Comparison of ENCODE assay signal across 1 cellular context in the genomic region with DNA sequence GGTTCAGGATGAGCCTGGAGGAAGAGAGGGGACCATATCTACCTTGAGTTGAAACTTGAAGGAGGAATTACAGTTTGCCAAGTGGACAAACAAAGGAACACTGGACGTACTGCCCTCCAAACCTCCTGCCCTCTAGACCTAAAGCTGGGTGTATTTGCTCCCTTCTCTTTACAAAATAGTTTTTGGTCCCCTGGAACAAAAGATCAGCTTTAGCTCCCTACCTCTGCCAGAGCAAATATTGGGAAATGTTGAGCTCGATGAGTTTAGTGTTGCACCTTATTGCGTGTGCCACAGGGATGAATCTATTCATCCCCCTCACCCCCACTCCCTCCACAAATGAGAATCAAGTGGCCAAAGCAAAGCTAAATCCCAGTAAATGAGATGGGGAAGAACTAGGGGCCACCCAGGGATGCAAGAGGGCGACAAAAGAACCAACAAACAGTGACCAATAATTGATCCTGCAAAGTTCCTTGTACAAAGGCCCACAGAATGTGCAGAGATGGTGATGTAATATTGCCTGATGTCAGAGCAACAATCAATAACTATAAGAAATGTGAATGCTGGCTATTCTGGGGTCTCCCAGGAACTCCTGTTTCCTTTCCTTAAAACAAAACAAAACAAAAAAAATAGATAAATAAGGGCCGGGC.
TF ChIP-seq lines count a peak whose summit lies in the region.

No MANE protein-coding gene starts in this region.

TF ChIP-seq in HepG2, 621 proteins besides CTCF, POLR2A, EP300 and RAD21 (continued from another document and continues in another):
- peak; percentile 82; the same call in 1 of the 2 replicates for TF ChIP-seq ARID5B (CRISPR knock-in tag; IDR thresholded peaks at IDR 0.05)
- TF ChIP-seq CREM (IDR thresholded peaks at IDR 0.05), result peak; percentile 77; the same call in 1 of the 2 replicates
- TF ChIP-seq CREM (CRISPR knock-in tag; IDR thresholded peaks at IDR 0.05), result no peak
- TF ChIP-seq ZKSCAN1 (IDR thresholded peaks at IDR 0.05; ENCODE audit: low read length), result no peak
- TF ChIP-seq ZNF350 (CRISPR knock-in tag; IDR thresholded peaks at IDR 0.05; ENCODE audit: borderline replicate concordance, low read depth), result peak; percentile 20; the same call in 1 of the 2 replicates
- 0 out of 2 replicates have a peak, but pooled peaks have one; percentile 47 for TF ChIP-seq PRDM10 (CRISPR knock-in tag; IDR thresholded peaks at IDR 0.05; ENCODE audit: low read depth)
- peak; percentile 73; the same call in 1 of the 2 replicates for TF ChIP-seq HMGXB3 (CRISPR knock-in tag; IDR thresholded peaks at IDR 0.05; ENCODE audit: borderline replicate concordance)
- peak; percentile 72 for TF ChIP-seq HMG20B (CRISPR knock-in tag; conservative IDR thresholded peaks at IDR 0.05)
- TF ChIP-seq REPIN1 (CRISPR knock-in tag; IDR thresholded peaks at IDR 0.05; ENCODE audit: borderline replicate concordance, low read depth), result peak; percentile 76; the same call in 1 of the 2 replicates
- TF ChIP-seq HES4 (CRISPR knock-in tag; IDR thresholded peaks at IDR 0.05; ENCODE audit: borderline replicate concordance), result no peak
- TF ChIP-seq ZKSCAN8 (CRISPR knock-in tag; IDR thresholded peaks at IDR 0.05; ENCODE audit: borderline replicate concordance), result peak; percentile 90; the same call in 1 of the 2 replicates
- peak; percentile 55; the same call in 1 of the 2 replicates for TF ChIP-seq SRY (CRISPR knock-in tag; IDR thresholded peaks at IDR 0.05)
- TF ChIP-seq AGO2 (optimal IDR thresholded peaks at IDR 0.05; ENCODE audit: low read depth, low read length), result no peak
- TF ChIP-seq DRAP1 (CRISPR knock-in tag; IDR thresholded peaks at IDR 0.05), result peak; percentile 8; the same call in 1 of the 2 replicates
- TF ChIP-seq ZSCAN31 (CRISPR knock-in tag; IDR thresholded peaks at IDR 0.05; ENCODE audit: low read depth), result peak; percentile 40; the same call in 1 of the 2 replicates
- peak; percentile 86; the same call in 1 of the 2 replicates for TF ChIP-seq ZFP36L1 (CRISPR knock-in tag; IDR thresholded peaks at IDR 0.05)
- no peak for TF ChIP-seq MZF1 (CRISPR knock-in tag; IDR thresholded peaks at IDR 0.05; ENCODE audit: borderline replicate concordance)
- TF ChIP-seq ZNF335 (CRISPR knock-in tag; IDR thresholded peaks at IDR 0.05), result peak; percentile 51; the same call in 1 of the 2 replicates
- TF ChIP-seq KMT2A (CRISPR knock-in tag; IDR thresholded peaks at IDR 0.05), result no peak
- no peak for TF ChIP-seq HNRNPK (IDR thresholded peaks at IDR 0.05; ENCODE audit: low read depth, low read length, poor library complexity, severe bottlenecking)
- TF ChIP-seq, protein P1, sequence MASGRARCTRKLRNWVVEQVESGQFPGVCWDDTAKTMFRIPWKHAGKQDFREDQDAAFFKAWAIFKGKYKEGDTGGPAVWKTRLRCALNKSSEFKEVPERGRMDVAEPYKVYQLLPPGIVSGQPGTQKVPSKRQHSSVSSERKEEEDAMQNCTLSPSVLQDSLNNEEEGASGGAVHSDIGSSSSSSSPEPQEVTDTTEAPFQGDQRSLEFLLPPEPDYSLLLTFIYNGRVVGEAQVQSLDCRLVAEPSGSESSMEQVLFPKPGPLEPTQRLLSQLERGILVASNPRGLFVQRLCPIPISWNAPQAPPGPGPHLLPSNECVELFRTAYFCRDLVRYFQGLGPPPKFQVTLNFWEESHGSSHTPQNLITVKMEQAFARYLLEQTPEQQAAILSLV (CRISPR knock-in tag; IDR thresholded peaks at IDR 0.05; ENCODE audit: borderline replicate concordance), result 0 out of 2 replicates have a peak, but pooled peaks have one; percentile 68
- peak; percentile 85 for TF ChIP-seq ONECUT2 (CRISPR knock-in tag; IDR thresholded peaks at IDR 0.05)
- TF ChIP-seq ZNF33B (CRISPR knock-in tag; IDR thresholded peaks at IDR 0.05), result no peak; the same call in 1 of the 2 replicates
- peak; percentile 79; the same call in 1 of the 2 replicates for TF ChIP-seq ZC3H4 (CRISPR knock-in tag; IDR thresholded peaks at IDR 0.05; ENCODE audit: borderline replicate concordance)
- peak; percentile 90 for TF ChIP-seq SALL1 (CRISPR knock-in tag; IDR thresholded peaks at IDR 0.05)
- 0 out of 2 replicates have a peak, but pooled peaks have one; percentile 55 for TF ChIP-seq ZNF691 (CRISPR knock-in tag; IDR thresholded peaks at IDR 0.05; ENCODE audit: borderline replicate concordance, low read depth)
- TF ChIP-seq DDIT3 (CRISPR knock-in tag; IDR thresholded peaks at IDR 0.05), result peak; percentile 99
- peak; percentile 85 for TF ChIP-seq SOX13 (IDR thresholded peaks at IDR 0.05)
- TF ChIP-seq SOX13 (CRISPR knock-in tag; conservative IDR thresholded peaks at IDR 0.05 in 1 of 2, IDR thresholded peaks at IDR 0.05 in 1 of 2), result peak in 1 of 2 experiments; percentile 95; a peak in 2 of 4 replicates
- TF ChIP-seq ESRRA (CRISPR knock-in tag; IDR thresholded peaks at IDR 0.05; ENCODE audit: low read depth), result peak; percentile 47; the same call in 1 of the 2 replicates
- TF ChIP-seq ZFYVE20 (CRISPR knock-in tag; IDR thresholded peaks at IDR 0.05; ENCODE audit: borderline replicate concordance, low read depth), result no peak
- peak; percentile 23; the same call in 1 of the 2 replicates for TF ChIP-seq HHEX (CRISPR knock-in tag; IDR thresholded peaks at IDR 0.05)
- TF ChIP-seq ZNF609 (CRISPR knock-in tag; IDR thresholded peaks at IDR 0.05; ENCODE audit: borderline replicate concordance), result peak; percentile 20; the same call in 1 of the 2 replicates
